8 cellular contexts compared by ENCODE assay signal in the genomic region with DNA sequence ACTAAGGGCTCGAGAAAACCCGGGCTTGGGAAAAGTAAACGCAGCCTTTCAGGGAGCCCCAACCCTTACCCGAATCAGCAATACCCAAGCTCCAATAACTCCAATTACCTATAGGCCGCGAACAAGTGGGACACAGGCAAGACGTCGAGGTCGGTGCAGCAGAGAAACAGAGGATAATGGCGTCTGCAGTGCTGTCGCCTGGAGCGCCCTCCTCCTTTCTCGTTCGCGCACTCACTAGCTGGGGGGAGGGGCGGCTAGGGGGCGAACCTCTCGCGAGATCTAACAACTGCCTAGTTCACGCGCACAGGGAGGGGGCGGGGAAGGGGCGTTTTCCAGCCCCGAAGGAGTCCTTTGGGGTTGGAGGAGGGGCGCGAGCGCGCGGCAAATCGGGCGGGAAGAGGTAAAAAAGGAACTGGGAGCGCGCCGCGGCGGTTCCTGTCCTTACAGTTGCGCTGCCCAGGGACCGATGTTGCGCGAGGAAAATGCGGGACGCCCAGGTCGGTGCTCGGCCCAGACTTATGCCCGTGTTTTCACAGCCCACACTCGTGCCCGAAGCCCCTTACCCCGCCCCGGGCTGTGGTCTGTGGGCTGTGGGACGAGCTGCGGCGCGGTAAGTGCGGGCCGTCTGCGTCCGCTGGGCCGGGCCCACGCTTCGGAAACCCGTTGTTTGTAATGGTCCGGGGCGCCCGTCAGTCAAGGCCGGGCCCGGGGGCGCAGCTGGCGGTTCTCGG. TPM values are rescaled to one million over a fixed set of nuclear protein-coding genes. Genes with fewer than 3 reads are reported as not detected.
DNase-seq lines count a peak whose midpoint lies in the region; ATAC-seq, FAIRE-seq and TF ChIP-seq lines count a peak whose summit lies in the region.

A gene (plus strand): TSS at position 411 of the 731 bp plus-strand sequence. CDS start 20,182 bp downstream, outside the sequence.

- DNase-seq in ACHN (peak; percentile 97), NCI-H2196 (lab: John Stamatoyannopoulos, UW; ENCODE audit: unreplicated experiment) (peak; percentile 99), breast epithelium (ENCODE audit: low spot score in 2 of 2) (peak; percentile 98 to 99), small intestine (peak; percentile 98)

- ATAC-seq in GM18868 (IDR thresholded peaks at IDR 0.05; ENCODE audit: unreplicated experiment) (peak; percentile 74), HG03108 (IDR thresholded peaks at IDR 0.05; ENCODE audit: unreplicated experiment) (peak; percentile 53)

- no peaks in the 10 kb centered on the region for H3K27me3 ChIP-seq in breast epithelium
- no peaks in the 10 kb centered on the region for H3K27me3 ChIP-seq in iPS-20b (ENCODE audit: insufficient read depth, low read length)
- no peaks in the 10 kb centered on the region for H3K27me3 ChIP-seq in small intestine (ENCODE audit: control insufficient read depth in 2 of 2, insufficient read depth in 2 of 2, low read length in 2 of 2)

- H3K4me3 ChIP-seq in breast epithelium (peak within 1 kb of the TSS; percentile 93 to 95 (median 95)), iPS-20b (ENCODE audit: low read length) (peak within 1 kb of the TSS; percentile 100), small intestine (ENCODE audit: low read depth in 1 of 2, low read length in 2 of 2) (peak within 1 kb of the TSS; percentile 88 to 92)

- intact Hi-C loops in breast epithelium (cut with DNase I; ENCODE audit: low total_unique reads), result no loop called here

- 0% methylated on average over 58 to 69 of the region's 69 CpGs for WGBS in small intestine, 3 donors

- in situ Hi-C loops in ACHN (cut with HindIII; ENCODE audit: low pct_ligation_motif_present, low pct_unique_long_range_greater_than_20kb, low sequenced_read_pairs), result no loop called here

- peak; percentile 97 for TF ChIP-seq POLR2A in breast epithelium (IDR thresholded peaks at IDR 0.05)

- no peak for FAIRE-seq in small intestine (lab: Jason Lieb, UNC)

- H3K36me3 ChIP-seq in breast epithelium (peaks cover 6% of the 10 kb centered on the region), iPS-20b (ENCODE audit: insufficient read depth, low read depth, low read length) (peaks cover 42% of the 10 kb centered on the region), small intestine (ENCODE audit: control insufficient read depth in 2 of 2, insufficient read depth in 2 of 2, low read length in 2 of 2) (peaks cover under 1 to 3% of the 10 kb centered on the region in 2 donors)

- H3K4me1 ChIP-seq in breast epithelium, result peaks cover 0 to 13% of the 10 kb centered on the region in 2 donors
- peaks cover 11% of the 10 kb centered on the region; the same call in 1 of the 2 replicates for H3K4me1 ChIP-seq in iPS-20b (ENCODE audit: insufficient read depth, low read length)
- H3K4me1 ChIP-seq in small intestine (ENCODE audit: control insufficient read depth in 2 of 2, insufficient read depth in 1 of 2, low read depth in 1 of 2, low read length in 1 of 2), result peaks cover 0 to 3% of the 10 kb centered on the region in 2 donors

- no peak for TF ChIP-seq CTCF in VCaP (conservative IDR thresholded peaks at IDR 0.05)
- peak; percentile 6 to 22 (median 16) for TF ChIP-seq CTCF in breast epithelium (IDR thresholded peaks at IDR 0.05)

- no peaks in the 10 kb centered on the region for H3K9me3 ChIP-seq in breast epithelium
- no peaks in the 10 kb centered on the region for H3K9me3 ChIP-seq in iPS-20b (ENCODE audit: insufficient read depth, low read depth, low read length)
- H3K9me3 ChIP-seq in small intestine (ENCODE audit: control insufficient read depth, low read depth), result no peaks in the 10 kb centered on the region

- peak within 1 kb of the TSS; percentile 98 for H3K27ac ChIP-seq in VCaP
- peak within 1 kb of the TSS; percentile 100 for H3K27ac ChIP-seq in breast epithelium
- peak within 1 kb of the TSS; percentile 100 for H3K27ac ChIP-seq in iPS-20b (ENCODE audit: low read length)
- peak within 1 kb of the TSS; percentile 92 to 100 for H3K27ac ChIP-seq in small intestine (ENCODE audit: low read depth in 1 of 2, low read length in 1 of 2)

- peak within 1 kb of the TSS; percentile 100 for H3K9ac ChIP-seq in iPS-20b (ENCODE audit: low read depth, low read length)

RNA-seq across cellular contexts. Expression of the gene that starts here (rescaled TPM):
- total RNA-seq in breast epithelium, result 1 to 10 TPM; 3.7 to 6.2 (median 6.1) TPM
- polyA plus RNA-seq in small intestine, result 1 to 10 TPM; 3.2 to 6.4 (median 5.4) TPM

Comparison
In these comparisons a context has a peak if more than half of its experiments do, and no peak if none do; other contexts are left out.
1. Peak in every context shown above with its lines: DNase-seq, ATAC-seq, H3K4me3 ChIP-seq and H3K27ac ChIP-seq.